30 cellular contexts compared by ENCODE assay signal in the genomic region with DNA sequence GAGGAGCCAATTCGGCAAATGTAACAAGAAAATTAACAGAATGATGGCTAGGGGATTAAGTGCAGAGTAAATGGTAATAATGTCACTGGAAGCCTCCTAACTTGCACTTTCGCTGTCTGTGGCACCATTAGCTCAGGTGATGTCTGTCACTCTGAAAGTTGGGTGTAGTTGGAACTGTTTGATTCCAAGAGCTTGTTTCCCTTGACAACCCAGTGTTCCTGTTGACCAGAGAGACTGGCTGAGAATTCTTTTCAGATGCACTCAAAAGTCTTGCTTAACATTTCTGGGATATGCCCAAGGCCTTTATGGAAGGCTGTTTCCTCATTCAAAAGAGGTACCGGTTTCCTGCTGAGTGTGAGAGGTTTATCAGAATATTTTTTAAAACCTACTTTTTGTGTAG. TPM values are rescaled to one million over a fixed set of nuclear protein-coding genes. Genes with fewer than 3 reads are reported as not detected.
A peak's percentile ranks its signal among the peaks of the same experiment; 100 is the strongest.
DNase-seq lines count a peak whose midpoint lies in the region; ATAC-seq, FAIRE-seq and TF ChIP-seq lines count a peak whose summit lies in the region.
"Had no signal": no experiment of that assay in that cellular context is flagged by ENCODE, and none has a peak within 500 bp of the region (broad histone marks: within the 10 kb centered on the region; RNA-seq: fewer than 3 reads in every experiment).

No MANE protein-coding gene starts in this region.

- ATAC-seq in psoas muscle, result no peak
- no peak for ATAC-seq in HG03095 (IDR thresholded peaks at IDR 0.05; ENCODE audit: unreplicated experiment)
- ATAC-seq: GM23338, heart right ventricle, left lobe of liver, natural killer cell, right lobe of liver, T-helper 17 cell had no signal

- H3K4me3 ChIP-seq in fibroblast of pulmonary artery (replicated peaks; ENCODE audit: low read depth, low read length) (no peak overlapping the region), retinal pigment epithelial cell (ENCODE audit: low read length) (no peak overlapping the region), psoas muscle (no peak overlapping the region)
- H3K4me3 ChIP-seq: GM23338, heart right ventricle, right lobe of liver had no signal

- H3K36me3 ChIP-seq in psoas muscle (ENCODE audit: insufficient read depth in 1 of 2, low read depth in 1 of 2), result no peaks in the 10 kb centered on the region
- H3K36me3 ChIP-seq: heart right ventricle, right lobe of liver had no signal

- WGBS in psoas muscle, 3 donors, result 67 to 72% (median 68%) methylated on average over 3 of the region's 3 CpGs

- no peak overlapping the region for H3K27ac ChIP-seq in psoas muscle
- H3K27ac ChIP-seq: heart right ventricle, right lobe of liver had no signal

- TF ChIP-seq CTCF in fibroblast of pulmonary artery (IDR thresholded peaks at IDR 0.05; ENCODE audit: low read length, missing control alignments), result no peak
- TF ChIP-seq CTCF in retinal pigment epithelial cell (conservative IDR thresholded peaks at IDR 0.05; ENCODE audit: low read depth, low read length), result no peak
- no peak for TF ChIP-seq CTCF in psoas muscle (IDR thresholded peaks at IDR 0.05)

- intact Hi-C loops in psoas muscle (cut with DNase I), result no loop called here

- FAIRE-seq in HTR-8/SVneo (lab: Jason Lieb, UNC), result no peak
- FAIRE-seq: endometrium, urothelium cell line had no signal

- DNase-seq in ELF-1 (ENCODE audit: low read depth, low spot score), result peak; percentile 10
- peak; percentile 97 for DNase-seq in amniotic epithelial cell (ENCODE audit: low read depth)
- DNase-seq in fibroblast of pulmonary artery (ENCODE audit: low read depth), result peak; percentile 33
- peak; percentile 62 for DNase-seq in retinal pigment epithelial cell (ENCODE audit: low read depth)
- no peak for DNase-seq in HTR-8/SVneo (ENCODE audit: insufficient read length, low spot score)
- no peak for DNase-seq in psoas muscle
- DNase-seq: activated naive CD4-positive, alpha-beta T cell treated with anti-CD3 and anti-CD28 coated beads for 36 hours; activated T-cell treated with anti-CD3 and anti-CD28 coated beads, Interleukin-2, amount 50 U/mL, for 48 hours; CD8-positive, alpha-beta memory T cell; central memory CD4-positive, alpha-beta T cell; dermis blood vessel endothelial cell; GDM1; heart right ventricle; Karpas-422; natural killer cell; NCI-H1048; NCI-H1694 treated with DMSO at 0.1 percent for 48 hours; NCI-H2171 treated with DMSO at 0.1 percent for 48 hours; NCI-H526; right lobe of liver; stimulated activated CD4-positive, alpha-beta T cell treated with anti-CD3 and anti-CD28 coated beads, Interleukin-4, amount 100 ng/mL, for 4 hours; stimulated activated naive CD4-positive, alpha-beta T cell; T-helper 17 cell had no signal

- H3K4me1 ChIP-seq in psoas muscle, result no peaks in the 10 kb centered on the region
- H3K4me1 ChIP-seq: heart right ventricle, right lobe of liver had no signal

- H3K9me3 ChIP-seq in psoas muscle, result no peaks in the 10 kb centered on the region
- H3K9me3 ChIP-seq: heart right ventricle, right lobe of liver had no signal

- H3K27me3 ChIP-seq in psoas muscle (ENCODE audit: insufficient read depth in 3 of 3, low read length in 2 of 3), result peaks cover 0 to 4% (median 0%) of the 10 kb centered on the region in 3 donors
- H3K27me3 ChIP-seq: right lobe of liver had no signal

RNA-seq across cellular contexts. Expression of gene PLPP4, which starts 49.6 kb away (rescaled TPM):
- not detected for total RNA-seq in psoas muscle
- polyA plus RNA-seq in psoas muscle, result not detected
- total RNA-seq: activated CD8-positive, alpha-beta memory T cell treated with anti-CD3 and anti-CD28 coated beads for 36 hours; activated naive CD4-positive, alpha-beta T cell treated with anti-CD3 and anti-CD28 coated beads for 36 hours; CD8-positive, alpha-beta memory T cell; heart right ventricle; natural killer cell; T-helper 17 cell had no signal
- polyA plus RNA-seq: AG04450; CD8-positive, alpha-beta memory T cell; heart right ventricle had no signal

Comparison
In these comparisons a context has a peak if more than half of its experiments do, and no peak if none do; other contexts are left out.
1. DNase-seq: peak in ELF-1 (single experiment), amniotic epithelial cell (single experiment), fibroblast of pulmonary artery (single experiment) and retinal pigment epithelial cell (single experiment); none in HTR-8/SVneo (single experiment) and psoas muscle (0 of 2).